28 cellular contexts compared by ENCODE assay signal in genomic region chr16:87221633-87222032, GRCh38.
"Had no signal": no experiment of that assay in that cellular context is flagged by ENCODE, and none has a peak within 500 bp of the region (broad histone marks: within the 10 kb centered on the region; RNA-seq: fewer than 3 reads in every experiment).

No MANE protein-coding gene starts in this region.

- H3K9me3 Mint-ChIP-seq: dendritic cell treated with granulocyte-macrophage colony-stimulating factor and Interleukin-4, amounts not matched to agents 40 ng/mL and 50 ng/mL, for 4 days; effector memory CD8-positive, alpha-beta T cell; endodermal cell; mesothelial cell of epicardium had no signal

- H3K4me3 Mint-ChIP-seq: dendritic cell treated with granulocyte-macrophage colony-stimulating factor and Interleukin-4, amounts not matched to agents 40 ng/mL and 50 ng/mL, for 4 days; effector memory CD8-positive, alpha-beta T cell; endodermal cell; mesothelial cell of epicardium; naive B cell had no signal

- H3K27ac ChIP-seq: colonic mucosa, epithelial cell of prostate, esophagus squamous epithelium, gastrocnemius medialis, heart right ventricle, left lung, lower lobe of right lung had no signal

- H3K36me3 Mint-ChIP-seq: mesothelial cell of epicardium, naive B cell had no signal

- ATAC-seq: effector memory CD8-positive, alpha-beta T cell; esophagus mucosa; gastrocnemius medialis; heart right ventricle; left cardiac atrium; left lung; left ventricle myocardium superior; lower lobe of right lung; mucosa of descending colon had no signal

- FAIRE-seq: endometrium, islet of Langerhans, keratinocyte had no signal

- DNase-seq: colonic mucosa; cortex of kidney; effector CD8-positive, alpha-beta T cell; effector memory CD8-positive, alpha-beta T cell; endodermal cell; erythroblast; esophagus squamous epithelium; foreskin fibroblast; foreskin melanocyte; gastrocnemius medialis; glutamatergic neuron; head of caudate nucleus; heart right ventricle; hippocampal formation; left cardiac atrium; left lung; left ventricle myocardium superior; lower lobe of right lung; mesenchymal stem cell; mucosa of descending colon; naive B cell had no signal

- H3K4me3 ChIP-seq: colonic mucosa, esophagus squamous epithelium, gastrocnemius medialis, heart right ventricle, left lung, lower lobe of right lung, mucosa of descending colon had no signal

- H3K9me3 ChIP-seq: colonic mucosa, esophagus squamous epithelium, gastrocnemius medialis, heart right ventricle, left lung, lower lobe of right lung, mucosa of descending colon had no signal

- H3K4me1 Mint-ChIP-seq: endodermal cell, mesothelial cell of epicardium, naive B cell had no signal

- H3K27ac Mint-ChIP-seq: dendritic cell treated with granulocyte-macrophage colony-stimulating factor and Interleukin-4, amounts not matched to agents 40 ng/mL and 50 ng/mL, for 4 days; effector memory CD8-positive, alpha-beta T cell; endodermal cell; mesothelial cell of epicardium; naive B cell had no signal

- H3K27me3 ChIP-seq: colonic mucosa, gastrocnemius medialis had no signal

- H3K27me3 Mint-ChIP-seq: dendritic cell treated with granulocyte-macrophage colony-stimulating factor and Interleukin-4, amounts not matched to agents 40 ng/mL and 50 ng/mL, for 4 days; effector memory CD8-positive, alpha-beta T cell had no signal

- H3K36me3 ChIP-seq: colonic mucosa, esophagus squamous epithelium, gastrocnemius medialis, heart right ventricle, left lung, lower lobe of right lung had no signal

- H3K4me1 ChIP-seq: colonic mucosa, esophagus squamous epithelium, gastrocnemius medialis, heart right ventricle, left lung, lower lobe of right lung had no signal
